Comparison of ENCODE assay signal across 15 cellular contexts in the genomic region with DNA sequence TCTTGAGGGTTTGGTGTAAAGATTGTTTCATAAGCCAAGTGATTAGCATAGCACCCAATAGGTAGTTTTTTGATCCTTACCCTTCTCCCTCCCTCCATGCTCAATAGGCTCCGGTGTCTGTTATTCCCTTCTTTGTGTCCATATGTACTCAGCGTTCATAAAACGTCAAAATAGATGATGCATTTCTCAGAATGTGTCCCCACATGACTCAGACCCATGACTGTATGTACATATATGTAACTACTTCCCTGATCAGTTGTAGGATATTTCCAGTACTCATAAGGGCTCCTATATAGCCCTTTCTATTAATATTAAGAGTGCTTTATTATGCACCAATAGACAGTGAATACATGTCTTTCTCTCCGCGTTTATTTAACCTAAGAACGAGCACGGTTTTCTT.
DNase-seq lines count a peak whose midpoint lies in the region; ATAC-seq and TF ChIP-seq lines count a peak whose summit lies in the region.
"Had no signal": no experiment of that assay in that cellular context is flagged by ENCODE, and none has a peak within 500 bp of the region (broad histone marks: within the 10 kb centered on the region; RNA-seq: fewer than 3 reads in every experiment).

No MANE protein-coding gene starts in this region.

- H3K9me3 ChIP-seq in RWPE2 (ENCODE audit: severe bottlenecking) (no peaks in the 10 kb centered on the region), hepatocyte (ENCODE audit: low read depth) (no peaks in the 10 kb centered on the region)

- no peaks in the 10 kb centered on the region for H3K79me2 ChIP-seq in ACC112 (ENCODE audit: control insufficient read depth, insufficient read depth, low read length, unreplicated experiment)
- no peaks in the 10 kb centered on the region for H3K79me2 ChIP-seq in hepatocyte

- H2AFZ ChIP-seq in ACC112 (ENCODE audit: low read length, unreplicated experiment): no peak overlapping the region
- no peak overlapping the region for H2AFZ ChIP-seq in hepatocyte

- TF ChIP-seq CTCF in RWPE2 (IDR thresholded peaks at IDR 0.05; ENCODE audit: poor library complexity, severe bottlenecking) (no peak), hepatocyte (IDR thresholded peaks at IDR 0.05; ENCODE audit: poor library complexity) (no peak)

- no peak overlapping the region for H3K4me2 ChIP-seq in hepatocyte

- no peaks in the 10 kb centered on the region for H3K27me3 ChIP-seq in ACC112 (ENCODE audit: insufficient read depth, low read length)
- H3K27me3 ChIP-seq in RWPE2 (ENCODE audit: insufficient read depth, poor library complexity, severe bottlenecking): no peaks in the 10 kb centered on the region
- no peaks in the 10 kb centered on the region for H3K27me3 ChIP-seq in hepatocyte
- H3K27me3 ChIP-seq: BLaER1 treated with 17β-estradiol and CSF1 and Interleukin-3, amounts not matched to agents 10 nM and 100 nM had no signal

- ATAC-seq in RWPE2 (ENCODE audit: low read depth): peak; percentile 72
- peak; percentile 60 for ATAC-seq in esophagus mucosa
- ATAC-seq: CD8-positive, alpha-beta T cell had no signal

- H3K27ac ChIP-seq in ACC112 (ENCODE audit: low read depth, low read length): peak overlapping the region; percentile 61
- peak overlapping the region; percentile 11 for H3K27ac ChIP-seq in RWPE2 (ENCODE audit: poor library complexity, severe bottlenecking)
- H3K27ac ChIP-seq in hepatocyte: no peak overlapping the region
- H3K27ac ChIP-seq: BLaER1 treated with 17β-estradiol and CSF1 and Interleukin-3, amounts not matched to agents 10 nM and 100 nM had no signal

- no peaks in the 10 kb centered on the region for H3K36me3 ChIP-seq in ACC112 (ENCODE audit: insufficient read depth, low read length)
- no peaks in the 10 kb centered on the region for H3K36me3 ChIP-seq in RWPE2 (ENCODE audit: low read depth)
- no peaks in the 10 kb centered on the region for H3K36me3 ChIP-seq in hepatocyte (replicated peaks; ENCODE audit: insufficient read depth, low read depth)

- peak; percentile 12 for DNase-seq in MV-4-11 (lab: John Stamatoyannopoulos, UW)
- DNase-seq in RWPE2 (ENCODE audit: low spot score): no peak
- no peak for DNase-seq in hepatocyte (ENCODE audit: low spot score)
- DNase-seq in NCI-H187 (lab: John Stamatoyannopoulos, UW): no peak
- no peak for DNase-seq in NCI-H1105 (lab: John Stamatoyannopoulos, UW)
- no peak for DNase-seq in GF-D8 (lab: John Stamatoyannopoulos, UW)
- DNase-seq: 8988T; Calu3; CD8-positive, alpha-beta T cell; DMS53; DND-41; H9 had no signal

- WGBS in hepatocyte (ENCODE audit: low lambda C conversion rate, missing lambda C conversion rate): 94% methylated on average over 7 of the region's 7 CpGs

- no peaks in the 10 kb centered on the region for H4K20me1 ChIP-seq in hepatocyte (ENCODE audit: insufficient read depth, poor library complexity, severe bottlenecking)
- H4K20me1 ChIP-seq: BLaER1 treated with 17β-estradiol and CSF1 and Interleukin-3, amounts not matched to agents 10 nM and 100 nM had no signal

- H3K9me2 ChIP-seq in hepatocyte (replicated peaks; ENCODE audit: insufficient read depth): no peaks in the 10 kb centered on the region

- H3K4me1 ChIP-seq in ACC112 (ENCODE audit: control insufficient read depth, insufficient read depth, low read length, unreplicated experiment) (peaks cover 15% of the 10 kb centered on the region), RWPE2 (ENCODE audit: insufficient read depth, poor library complexity, severe bottlenecking) (peaks cover 10% of the 10 kb centered on the region), hepatocyte (ENCODE audit: insufficient read depth) (no peaks in the 10 kb centered on the region)
- H3K4me1 ChIP-seq: BLaER1 treated with 17β-estradiol and CSF1 and Interleukin-3, amounts not matched to agents 10 nM and 100 nM had no signal

- H3K4me3 ChIP-seq in ACC112 (ENCODE audit: low read depth, low read length): no peak overlapping the region
- H3K4me3 ChIP-seq in RWPE2 (ENCODE audit: severe bottlenecking): no peak overlapping the region
- no peak overlapping the region for H3K4me3 ChIP-seq in hepatocyte
- H3K4me3 ChIP-seq: BLaER1 treated with 17β-estradiol and CSF1 and Interleukin-3, amounts not matched to agents 10 nM and 100 nM had no signal
